Comparison of ENCODE assay signal across 9 cellular contexts in genomic region chr20:50546729-50547314, GRCh38. TPM values are rescaled to one million over a fixed set of nuclear protein-coding genes. Genes with fewer than 3 reads are reported as not detected.
DNase-seq lines count a peak whose midpoint lies in the region; ATAC-seq and TF ChIP-seq lines count a peak whose summit lies in the region.
"Had no signal": no experiment of that assay in that cellular context is flagged by ENCODE, and none has a peak within 500 bp of the region (broad histone marks: within the 10 kb centered on the region; RNA-seq: fewer than 3 reads in every experiment).

No MANE protein-coding gene starts in this region.

- no peaks in the 10 kb centered on the region for H3K27me3 Mint-ChIP-seq in activated T-helper 2 cell treated with anti-CD3 and anti-CD28 coated beads, Interferon-gamma antibody, Interleukin-2, Interleukin-4, amounts not matched to agents 10 μg/mL and 5 μg/mL and 100 μg/mL, durations not matched to agents 14 hours and 24 hours and 36 hours (ENCODE audit: low read depth)
- H3K27me3 Mint-ChIP-seq in nephron progenitor cell (ENCODE audit: low read depth, poor library complexity), result peaks cover 3% of the 10 kb centered on the region

- ATAC-seq in GM18498 (IDR thresholded peaks at IDR 0.05; ENCODE audit: unreplicated experiment), result peak; percentile 54
- ATAC-seq in HG03108 (IDR thresholded peaks at IDR 0.05; ENCODE audit: unreplicated experiment), result peak; percentile 35

- peak overlapping the region; percentile 86 for H3K27ac Mint-ChIP-seq in activated T-helper 2 cell treated with anti-CD3 and anti-CD28 coated beads, Interferon-gamma antibody, Interleukin-2, Interleukin-4, amounts not matched to agents 10 μg/mL and 5 μg/mL and 100 μg/mL, durations not matched to agents 14 hours and 24 hours and 36 hours
- H3K27ac Mint-ChIP-seq in nephron progenitor cell, result peak overlapping the region; percentile 18

- DNase-seq in activated T-helper 2 cell treated with anti-CD3 and anti-CD28 coated beads, Interferon-gamma antibody, Interleukin-2, Interleukin-4, amounts not matched to agents 10 μg/mL and 5 μg/mL and 100 μg/mL, durations not matched to agents 14 hours and 24 hours and 36 hours (ENCODE audit: low spot score), result no peak
- DNase-seq in nephron progenitor cell (no peak), anterior cingulate cortex (lab: John Stamatoyannopoulos, UW) (no peak), NCI-H1092 (lab: John Stamatoyannopoulos, UW) (no peak), HuH-7.5 (ENCODE audit: low spot score) (no peak), cerebellar cortex (ENCODE audit: low spot score) (no peak)
- DNase-seq: NCI-H187 treated with DMSO at 0.1 percent for 48 hours had no signal

- intact Hi-C loops in activated T-helper 2 cell treated with anti-CD3 and anti-CD28 coated beads, Interferon-gamma antibody, Interleukin-2, Interleukin-4, amounts not matched to agents 10 μg/mL and 5 μg/mL and 100 μg/mL, durations not matched to agents 14 hours and 24 hours and 36 hours (cut with micrococcal nuclease), result loop anchor here (1.0 to 2.0 kb wide), 2 partner anchors 14 to 28 kb away; no protein-coding TSS in a partner anchor

- no peak for TF ChIP-seq CTCF in nephron progenitor cell (IDR thresholded peaks at IDR 0.05)

- H3K9me3 Mint-ChIP-seq in activated T-helper 2 cell treated with anti-CD3 and anti-CD28 coated beads, Interferon-gamma antibody, Interleukin-2, Interleukin-4, amounts not matched to agents 10 μg/mL and 5 μg/mL and 100 μg/mL, durations not matched to agents 14 hours and 24 hours and 36 hours, result no peaks in the 10 kb centered on the region
- H3K9me3 Mint-ChIP-seq in nephron progenitor cell, result no peaks in the 10 kb centered on the region

- peaks cover 53% of the 10 kb centered on the region for H3K4me1 Mint-ChIP-seq in activated T-helper 2 cell treated with anti-CD3 and anti-CD28 coated beads, Interferon-gamma antibody, Interleukin-2, Interleukin-4, amounts not matched to agents 10 μg/mL and 5 μg/mL and 100 μg/mL, durations not matched to agents 14 hours and 24 hours and 36 hours (ENCODE audit: low read depth)
- peaks cover 17% of the 10 kb centered on the region for H3K4me1 Mint-ChIP-seq in nephron progenitor cell

- peaks cover 67% of the 10 kb centered on the region for H3K36me3 Mint-ChIP-seq in activated T-helper 2 cell treated with anti-CD3 and anti-CD28 coated beads, Interferon-gamma antibody, Interleukin-2, Interleukin-4, amounts not matched to agents 10 μg/mL and 5 μg/mL and 100 μg/mL, durations not matched to agents 14 hours and 24 hours and 36 hours (ENCODE audit: low read depth)
- peaks cover 17% of the 10 kb centered on the region for H3K36me3 Mint-ChIP-seq in nephron progenitor cell (ENCODE audit: low read depth)

- peak overlapping the region; percentile 72 for H3K4me3 Mint-ChIP-seq in activated T-helper 2 cell treated with anti-CD3 and anti-CD28 coated beads, Interferon-gamma antibody, Interleukin-2, Interleukin-4, amounts not matched to agents 10 μg/mL and 5 μg/mL and 100 μg/mL, durations not matched to agents 14 hours and 24 hours and 36 hours (ENCODE audit: low read depth)
- no peak overlapping the region for H3K4me3 Mint-ChIP-seq in nephron progenitor cell

RNA-seq across cellular contexts. Expression of gene PTPN1, which starts 36.6 kb away (rescaled TPM):
- 93.2 and 94.6 TPM in 2 replicates for total RNA-seq in activated T-helper 2 cell treated with anti-CD3 and anti-CD28 coated beads, Interferon-gamma antibody, Interleukin-2, Interleukin-4, amounts not matched to agents 10 μg/mL and 5 μg/mL and 100 μg/mL, durations not matched to agents 14 hours and 24 hours and 36 hours
